Comparison of ENCODE assay signal across 9 cellular contexts in the genomic region with DNA sequence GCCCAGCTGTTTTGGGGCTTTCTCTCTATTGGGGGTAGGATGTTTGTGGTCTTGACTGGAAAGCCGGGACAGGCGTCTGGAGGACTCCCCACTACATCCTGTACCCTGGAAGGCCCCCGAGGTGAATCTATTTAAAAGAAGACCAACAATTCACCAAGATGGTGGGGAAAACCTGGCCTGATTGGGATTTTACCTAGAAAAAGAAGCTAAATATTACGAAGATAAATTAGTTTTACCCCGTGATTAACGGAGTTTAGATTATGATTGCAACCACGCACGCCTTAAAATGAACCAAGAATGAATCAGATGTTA. TPM values are rescaled to one million over a fixed set of nuclear protein-coding genes. Genes with fewer than 3 reads are reported as not detected.
DNase-seq lines count a peak whose midpoint lies in the region; ATAC-seq and TF ChIP-seq lines count a peak whose summit lies in the region.
"Had no signal": no experiment of that assay in that cellular context is flagged by ENCODE, and none has a peak within 500 bp of the region (broad histone marks: within the 10 kb centered on the region; RNA-seq: fewer than 3 reads in every experiment).

No MANE protein-coding gene starts in this region.

- DNase-seq in heart right ventricle (no peak), Right ventricle myocardium superior (no peak), astrocyte of the spinal cord (ENCODE audit: low read depth, low spot score) (no peak), vagina (ENCODE audit: extremely low spot score in 2 of 2) (no peak), midbrain (lab: John Stamatoyannopoulos, UW) (no peak), adrenal gland (no peak)

- in situ Hi-C loops in astrocyte of the spinal cord (cut with HindIII; ENCODE audit: low sequenced_read_pairs): no loop called here

- no peaks in the 10 kb centered on the region for H3K9me3 ChIP-seq in heart right ventricle
- no peaks in the 10 kb centered on the region for H3K9me3 ChIP-seq in mucosa of rectum (ENCODE audit: control insufficient read depth in 2 of 2, low read length in 2 of 2)
- no peaks in the 10 kb centered on the region for H3K9me3 ChIP-seq in vagina
- no peaks in the 10 kb centered on the region for H3K9me3 ChIP-seq in adrenal gland (replicated peaks in 1 of 3)

- ATAC-seq in heart right ventricle (no peak), Right ventricle myocardium superior (ENCODE audit: poor library complexity) (no peak), HG03354 (IDR thresholded peaks at IDR 0.05; ENCODE audit: poor library complexity, severe bottlenecking, unreplicated experiment) (no peak)

- H3K27ac ChIP-seq in heart right ventricle (peak overlapping the region in 2 of 10 donors; percentile 90 to 98), mucosa of rectum (ENCODE audit: low read depth in 2 of 2, low read length in 2 of 2) (peak overlapping the region in 1 of 2 donors; percentile 85), vagina (peak overlapping the region; percentile 97), adrenal gland (no peak overlapping the region)

- TF ChIP-seq CTCF in heart right ventricle (IDR thresholded peaks at IDR 0.05) (no peak), astrocyte of the spinal cord (IDR thresholded peaks at IDR 0.05; ENCODE audit: low read depth, low read length) (no peak), vagina (IDR thresholded peaks at IDR 0.05) (no peak), adrenal gland (IDR thresholded peaks at IDR 0.05) (no peak)

- H3K27me3 ChIP-seq in heart right ventricle (peaks cover 0 to 54% (median 0%) of the 10 kb centered on the region in 7 donors), mucosa of rectum (ENCODE audit: control insufficient read depth in 2 of 2, insufficient read depth in 2 of 2, low read length in 2 of 2) (no peaks in the 10 kb centered on the region), vagina (no peaks in the 10 kb centered on the region), adrenal gland (no peaks in the 10 kb centered on the region)

- H3K36me3 ChIP-seq in heart right ventricle (no peaks in the 10 kb centered on the region), mucosa of rectum (ENCODE audit: control insufficient read depth in 2 of 2, insufficient read depth in 2 of 2, low read length in 2 of 2) (no peaks in the 10 kb centered on the region), vagina (no peaks in the 10 kb centered on the region), adrenal gland (replicated peaks in 1 of 2) (no peaks in the 10 kb centered on the region)

- intact Hi-C loops in heart right ventricle (cut with DNase I) (loop anchor here in 1 of 10 donors (5.0 kb wide), 1 partner anchor 235 kb away; no protein-coding TSS in a partner anchor), Right ventricle myocardium superior (cut with DNase I) (no loop called here), vagina (cut with DNase I) (loop anchor here (10.0 kb wide), 1 partner anchor 232 kb away; no protein-coding TSS in a partner anchor), adrenal gland (cut with DNase I) (no loop called here)

- H3K4me1 ChIP-seq in heart right ventricle (peaks cover 7 to 63% (median 38%) of the 10 kb centered on the region in 9 donors), mucosa of rectum (ENCODE audit: control insufficient read depth in 2 of 2, insufficient read depth in 2 of 2, low read length in 2 of 2) (peaks cover 17 to 29% of the 10 kb centered on the region in 2 donors), vagina (peaks cover 49% of the 10 kb centered on the region), adrenal gland (replicated peaks in 1 of 2) (peaks cover 19 to 30% of the 10 kb centered on the region in 2 donors)

- H3K4me3 ChIP-seq in heart right ventricle (peak overlapping the region in 9 of 10 donors; percentile 74 to 98 (median 91)), astrocyte of the spinal cord (ENCODE audit: low read depth, low read length) (peak overlapping the region; percentile 55), mucosa of rectum (ENCODE audit: low read length in 2 of 2) (peak overlapping the region; percentile 64 to 72), vagina (peak overlapping the region; percentile 96 to 98), adrenal gland (peak overlapping the region in 2 of 4 donors; percentile 77 to 87)

- WGBS in heart right ventricle, 2 donors: 33 to 45% methylated on average over 8 of the region's 8 CpGs
- WGBS in adrenal gland, 4 donors: 27 to 45% (median 36%) methylated on average over 8 of the region's 8 CpGs

- no peak for TF ChIP-seq POLR2A in vagina (IDR thresholded peaks at IDR 0.05)
- no peak for TF ChIP-seq POLR2A in adrenal gland (IDR thresholded peaks at IDR 0.05)

- H3K9ac ChIP-seq in mucosa of rectum (ENCODE audit: low read depth in 1 of 2, low read length in 2 of 2): no peak overlapping the region

RNA-seq across cellular contexts. Expression of gene CCDC102A, which starts 0.8 kb away (rescaled TPM):
- 10 to 100 TPM in 1 of 10 donors, 1 to 10 TPM in 9; 3.1 to 10.2 (median 5.1) TPM for total RNA-seq in heart right ventricle
- polyA plus RNA-seq in heart right ventricle: 1 to 10 TPM; 3.7 to 5.9 TPM
- total RNA-seq in Right ventricle myocardium superior: 10.5 TPM
- total RNA-seq in vagina: 22.1 TPM
- 10 to 100 TPM in 4 of 8 donors, 1 to 10 TPM in 4; 2.2 to 23.6 (median 11.1) TPM for total RNA-seq in adrenal gland
- polyA plus RNA-seq in adrenal gland: 1 to 10 TPM; 1.6 to 8.5 (median 3.8) TPM

RNA-seq across cellular contexts. Expression of gene ADGRG5, which starts 5.3 kb away (rescaled TPM):
- total RNA-seq in heart right ventricle (under 1 TPM in 5 of 10 donors, not detected in 5; 0.12 to 0.69 (median 0.61) TPM), Right ventricle myocardium superior (0.05 TPM), vagina (2.2 TPM), adrenal gland (under 1 TPM in 5 of 8 donors, not detected in 3; 0.14 to 0.54 (median 0.19) TPM)
- polyA plus RNA-seq in heart right ventricle (under 1 TPM in 1 of 2 donors, not detected in 1; 0.03 TPM), adrenal gland (under 1 TPM; 0.22 to 0.48 (median 0.24) TPM)
- total RNA-seq: myocyte had no signal

RNA-seq across cellular contexts. Expression of gene DOK4, which starts 50.9 kb away (rescaled TPM):
- 10 to 100 TPM in 2 of 10 donors, 1 to 10 TPM in 8; 3.6 to 10.7 (median 8.0) TPM for total RNA-seq in heart right ventricle
- polyA plus RNA-seq in heart right ventricle: 1 to 10 TPM; 5.9 to 9.1 TPM
- total RNA-seq in Right ventricle myocardium superior: 7.5 TPM
- 19.4 TPM for total RNA-seq in vagina
- 10 to 100 TPM in 7 of 8 donors, 1 to 10 TPM in 1; 8.8 to 36.1 (median 17.2) TPM for total RNA-seq in adrenal gland
- polyA plus RNA-seq in adrenal gland: 10 to 100 TPM in 2 of 3 donors, 1 to 10 TPM in 1; 4.3 to 31.8 (median 19.0) TPM
